10 cellular contexts compared by ENCODE assay signal in genomic region chr16:11916524-11917285, GRCh38. TPM values are rescaled to one million over a fixed set of nuclear protein-coding genes. Genes with fewer than 3 reads are reported as not detected.
A peak's percentile ranks its signal among the peaks of the same experiment; 100 is the strongest.
DNase-seq lines count a peak whose midpoint lies in the region; ATAC-seq and TF ChIP-seq lines count a peak whose summit lies in the region.
"Had no signal": no experiment of that assay in that cellular context is flagged by ENCODE, and none has a peak within 500 bp of the region (broad histone marks: within the 10 kb centered on the region; RNA-seq: fewer than 3 reads in every experiment).

No MANE protein-coding gene starts in this region.

- peaks cover 33% of the 10 kb centered on the region for H3K79me2 ChIP-seq in smooth muscle cell (ENCODE audit: low read depth)

- no peaks in the 10 kb centered on the region for H3K36me3 Mint-ChIP-seq in CD4-positive, CD25-positive, alpha-beta regulatory T cell
- peaks cover 29% of the 10 kb centered on the region for H3K36me3 Mint-ChIP-seq in activated T-helper 2 cell treated with anti-CD3 and anti-CD28 coated beads, Interferon-gamma antibody, Interleukin-2, Interleukin-4, amounts not matched to agents 10 μg/mL and 5 μg/mL and 100 μg/mL, durations not matched to agents 14 hours and 24 hours and 36 hours (ENCODE audit: low read depth)

- peak overlapping the region; percentile 86 to 90 (median 89) for H3K27ac Mint-ChIP-seq in CD4-positive, CD25-positive, alpha-beta regulatory T cell
- peak overlapping the region; percentile 75 for H3K27ac Mint-ChIP-seq in activated T-helper 2 cell treated with anti-CD3 and anti-CD28 coated beads, Interferon-gamma antibody, Interleukin-2, Interleukin-4, amounts not matched to agents 10 μg/mL and 5 μg/mL and 100 μg/mL, durations not matched to agents 14 hours and 24 hours and 36 hours

- peak overlapping the region; percentile 66 for H3K4me3 ChIP-seq in CD4-positive, CD25-positive, alpha-beta regulatory T cell (ENCODE audit: low read depth, low read length)
- H3K4me3 ChIP-seq in HUES6 (ENCODE audit: low read depth, low read length) (peak overlapping the region; percentile 62), iPS-18a (ENCODE audit: low read length) (peak overlapping the region; percentile 62), smooth muscle cell (peak overlapping the region; percentile 67)

- WGBS in smooth muscle cell (ENCODE audit: low lambda C conversion rate): 37% methylated on average over 13 of the region's 13 CpGs

- ATAC-seq in CD4-positive, CD25-positive, alpha-beta regulatory T cell (ENCODE audit: low read depth in 2 of 2): no peak
- ATAC-seq in HG03139 (IDR thresholded peaks at IDR 0.05; ENCODE audit: unreplicated experiment) (no peak), HG02973 (IDR thresholded peaks at IDR 0.05; ENCODE audit: unreplicated experiment) (no peak)

- no peaks in the 10 kb centered on the region for H3K27me3 ChIP-seq in CD4-positive, CD25-positive, alpha-beta regulatory T cell (ENCODE audit: control insufficient read depth, insufficient read depth, low read length)
- H3K27me3 ChIP-seq in HUES6 (ENCODE audit: control insufficient read depth, insufficient read depth, low read length) (no peaks in the 10 kb centered on the region; the same call in 1 of the 2 replicates), iPS-18a (ENCODE audit: control insufficient read depth, insufficient read depth, low read length) (no peaks in the 10 kb centered on the region), smooth muscle cell (ENCODE audit: low read depth) (no peaks in the 10 kb centered on the region)

- peak overlapping the region; percentile 89 to 99 (median 94) for H3K4me3 Mint-ChIP-seq in CD4-positive, CD25-positive, alpha-beta regulatory T cell
- H3K4me3 Mint-ChIP-seq in activated T-helper 2 cell treated with anti-CD3 and anti-CD28 coated beads, Interferon-gamma antibody, Interleukin-2, Interleukin-4, amounts not matched to agents 10 μg/mL and 5 μg/mL and 100 μg/mL, durations not matched to agents 14 hours and 24 hours and 36 hours (ENCODE audit: low read depth): peak overlapping the region; percentile 89

- H3K27ac ChIP-seq in CD4-positive, CD25-positive, alpha-beta regulatory T cell (ENCODE audit: insufficient read depth, low read length, poor library complexity, severe bottlenecking): peak overlapping the region; percentile 81
- H3K27ac ChIP-seq in HUES6 (ENCODE audit: low read depth, low read length) (peak overlapping the region; percentile 15; the same call in 1 of the 2 replicates), iPS-18a (ENCODE audit: low read length) (peak overlapping the region; percentile 35), smooth muscle cell (ENCODE audit: low read depth) (peak overlapping the region; percentile 77)

- intact Hi-C loops in activated T-helper 2 cell treated with anti-CD3 and anti-CD28 coated beads, Interferon-gamma antibody, Interleukin-2, Interleukin-4, amounts not matched to agents 10 μg/mL and 5 μg/mL and 100 μg/mL, durations not matched to agents 14 hours and 24 hours and 36 hours (cut with micrococcal nuclease): loop anchor here (5.0 to 10.0 kb wide), 2 partner anchors 172 to 974 kb away; partner anchors contain the start of genes CLEC16A, DEXI and TXNDC11

- DNase-seq in CD4-positive, CD25-positive, alpha-beta regulatory T cell: no peak
- DNase-seq in activated T-helper 2 cell treated with anti-CD3 and anti-CD28 coated beads, Interferon-gamma antibody, Interleukin-2, Interleukin-4, amounts not matched to agents 10 μg/mL and 5 μg/mL and 100 μg/mL, durations not matched to agents 14 hours and 24 hours and 36 hours (ENCODE audit: low spot score): no peak
- DNase-seq in smooth muscle cell (lab: John Stamatoyannopoulos, UW; ENCODE audit: unreplicated experiment) (no peak), activated gamma-delta T cell (lab: John Stamatoyannopoulos, UW) (no peak)

- H3K4me1 ChIP-seq in CD4-positive, CD25-positive, alpha-beta regulatory T cell (ENCODE audit: control insufficient read depth, insufficient read depth, low read length, poor library complexity, severe bottlenecking): peaks cover 22% of the 10 kb centered on the region
- peaks cover 25% of the 10 kb centered on the region for H3K4me1 ChIP-seq in HUES6 (ENCODE audit: control insufficient read depth, insufficient read depth, low read length)
- peaks cover 17% of the 10 kb centered on the region for H3K4me1 ChIP-seq in iPS-18a (ENCODE audit: control insufficient read depth, low read depth, low read length)
- H3K4me1 ChIP-seq in smooth muscle cell (ENCODE audit: low read depth): peaks cover 22% of the 10 kb centered on the region

- H3K27me3 Mint-ChIP-seq in CD4-positive, CD25-positive, alpha-beta regulatory T cell: peaks cover 38% of the 10 kb centered on the region
- peaks cover 9% of the 10 kb centered on the region for H3K27me3 Mint-ChIP-seq in activated T-helper 2 cell treated with anti-CD3 and anti-CD28 coated beads, Interferon-gamma antibody, Interleukin-2, Interleukin-4, amounts not matched to agents 10 μg/mL and 5 μg/mL and 100 μg/mL, durations not matched to agents 14 hours and 24 hours and 36 hours (ENCODE audit: low read depth)

- peak overlapping the region; percentile 90 for H2AFZ ChIP-seq in smooth muscle cell (ENCODE audit: low read depth)

- no peak for TF ChIP-seq CTCF in smooth muscle cell (IDR thresholded peaks at IDR 0.05; ENCODE audit: borderline replicate concordance, insufficient read depth, poor library complexity, severe bottlenecking)

- H3K9ac ChIP-seq in HUES6 (ENCODE audit: low read length) (peak overlapping the region; percentile 54), iPS-18a (ENCODE audit: low read length) (peak overlapping the region; percentile 14), smooth muscle cell (ENCODE audit: low read depth) (peak overlapping the region; percentile 39)

- H3K9me3 Mint-ChIP-seq in CD4-positive, CD25-positive, alpha-beta regulatory T cell: peaks cover 0 to 4% (median 0%) of the 10 kb centered on the region in 7 donors
- H3K9me3 Mint-ChIP-seq in activated T-helper 2 cell treated with anti-CD3 and anti-CD28 coated beads, Interferon-gamma antibody, Interleukin-2, Interleukin-4, amounts not matched to agents 10 μg/mL and 5 μg/mL and 100 μg/mL, durations not matched to agents 14 hours and 24 hours and 36 hours: no peaks in the 10 kb centered on the region

- H3F3A ChIP-seq in smooth muscle cell (ENCODE audit: low read depth): no peaks in the 10 kb centered on the region

- peak overlapping the region; percentile 86 for H3K4me2 ChIP-seq in smooth muscle cell

- peaks cover 30% of the 10 kb centered on the region for H4K20me1 ChIP-seq in smooth muscle cell (ENCODE audit: low read depth)

- no peaks in the 10 kb centered on the region for H3K9me3 ChIP-seq in CD4-positive, CD25-positive, alpha-beta regulatory T cell (ENCODE audit: control insufficient read depth in 2 of 2, low read length in 2 of 2)
- no peaks in the 10 kb centered on the region for H3K9me3 ChIP-seq in HUES6 (ENCODE audit: control insufficient read depth, insufficient read depth, low read depth, low read length)
- H3K9me3 ChIP-seq in iPS-18a (ENCODE audit: control insufficient read depth, low read depth, low read length): no peaks in the 10 kb centered on the region
- no peaks in the 10 kb centered on the region for H3K9me3 ChIP-seq in smooth muscle cell (replicated peaks; ENCODE audit: low read depth)

- H3K36me3 ChIP-seq in CD4-positive, CD25-positive, alpha-beta regulatory T cell (ENCODE audit: control insufficient read depth, insufficient read depth, low read length): no peaks in the 10 kb centered on the region
- H3K36me3 ChIP-seq in HUES6 (ENCODE audit: control insufficient read depth, insufficient read depth, low read length): no peaks in the 10 kb centered on the region
- no peaks in the 10 kb centered on the region for H3K36me3 ChIP-seq in iPS-18a (ENCODE audit: control insufficient read depth, low read depth, low read length)
- H3K36me3 ChIP-seq in smooth muscle cell (ENCODE audit: low read depth): no peaks in the 10 kb centered on the region

- peaks cover 15 to 37% (median 27%) of the 10 kb centered on the region in 4 donors for H3K4me1 Mint-ChIP-seq in CD4-positive, CD25-positive, alpha-beta regulatory T cell
- peaks cover 31% of the 10 kb centered on the region for H3K4me1 Mint-ChIP-seq in activated T-helper 2 cell treated with anti-CD3 and anti-CD28 coated beads, Interferon-gamma antibody, Interleukin-2, Interleukin-4, amounts not matched to agents 10 μg/mL and 5 μg/mL and 100 μg/mL, durations not matched to agents 14 hours and 24 hours and 36 hours (ENCODE audit: low read depth)

RNA-seq across cellular contexts. Expression of gene GSPT1, which starts 0.9 kb away (rescaled TPM):
- total RNA-seq in CD4-positive, CD25-positive, alpha-beta regulatory T cell: 177 TPM
- 100 to 1,000 TPM in 2 of 4 donors, 10 to 100 TPM in 2; 93.2 to 103 (median 100) TPM for polyA plus RNA-seq in CD4-positive, CD25-positive, alpha-beta regulatory T cell
- 216 and 226 TPM in 2 replicates for total RNA-seq in activated T-helper 2 cell treated with anti-CD3 and anti-CD28 coated beads, Interferon-gamma antibody, Interleukin-2, Interleukin-4, amounts not matched to agents 10 μg/mL and 5 μg/mL and 100 μg/mL, durations not matched to agents 14 hours and 24 hours and 36 hours
- total RNA-seq in smooth muscle cell: 65.3 and 85.4 TPM in 2 replicates
- polyA plus RNA-seq in smooth muscle cell: 79.1 and 84.1 TPM in 2 replicates

RNA-seq across cellular contexts. Expression of gene NPIPB2, which starts 25.1 kb away (rescaled TPM):
- total RNA-seq in CD4-positive, CD25-positive, alpha-beta regulatory T cell: 17.5 TPM
- polyA plus RNA-seq in CD4-positive, CD25-positive, alpha-beta regulatory T cell: 1 to 10 TPM in 1 of 4 donors, under 1 TPM in 2, not detected in 1; 0.44 to 3.7 (median 0.78) TPM
- 13.2 and 14.9 TPM in 2 replicates for total RNA-seq in activated T-helper 2 cell treated with anti-CD3 and anti-CD28 coated beads, Interferon-gamma antibody, Interleukin-2, Interleukin-4, amounts not matched to agents 10 μg/mL and 5 μg/mL and 100 μg/mL, durations not matched to agents 14 hours and 24 hours and 36 hours
- total RNA-seq in smooth muscle cell: 10.6 and 12.2 TPM in 2 replicates
- polyA plus RNA-seq in smooth muscle cell: 3.8 and 8.4 TPM in 2 replicates

RNA-seq across cellular contexts. Expression of gene TNFRSF17, which starts 48.3 kb away (rescaled TPM):
- total RNA-seq in CD4-positive, CD25-positive, alpha-beta regulatory T cell: not detected
- polyA plus RNA-seq in CD4-positive, CD25-positive, alpha-beta regulatory T cell: not detected
- not detected in 2 replicates for total RNA-seq in activated T-helper 2 cell treated with anti-CD3 and anti-CD28 coated beads, Interferon-gamma antibody, Interleukin-2, Interleukin-4, amounts not matched to agents 10 μg/mL and 5 μg/mL and 100 μg/mL, durations not matched to agents 14 hours and 24 hours and 36 hours
- total RNA-seq in smooth muscle cell: not detected in 2 replicates
- polyA plus RNA-seq in smooth muscle cell: not detected in 2 replicates
- total RNA-seq: subcutaneous adipose tissue; T-helper 1 cell treated with Interleukin-12 subunit alpha and Interleukin-12 subunit beta and Interleukin-4 antibody, amounts not matched to agents 30 ng/mL and 1 ng/mL, for 36 hours had no signal

RNA-seq across cellular contexts. Expression of gene SNX29, which starts 59.8 kb away (rescaled TPM):
- 32.9 TPM for total RNA-seq in CD4-positive, CD25-positive, alpha-beta regulatory T cell
- 10 to 100 TPM in 3 of 4 donors, 1 to 10 TPM in 1; 9.2 to 13.5 (median 11.7) TPM for polyA plus RNA-seq in CD4-positive, CD25-positive, alpha-beta regulatory T cell
- total RNA-seq in activated T-helper 2 cell treated with anti-CD3 and anti-CD28 coated beads, Interferon-gamma antibody, Interleukin-2, Interleukin-4, amounts not matched to agents 10 μg/mL and 5 μg/mL and 100 μg/mL, durations not matched to agents 14 hours and 24 hours and 36 hours: 11.3 and 11.8 TPM in 2 replicates
- 7.3 and 10.0 TPM in 2 replicates for total RNA-seq in smooth muscle cell
- polyA plus RNA-seq in smooth muscle cell: 9.4 and 22.1 TPM in 2 replicates

Comparison
In these comparisons a context has a peak if more than half of its experiments do, and no peak if none do; other contexts are left out.
1. H3K27ac ChIP-seq: peak in every context shown above with its lines; median percentile 81 in CD4-positive, CD25-positive, alpha-beta regulatory T cell; 77 in smooth muscle cell; 35 in iPS-18a; 15 in HUES6.